1 cellular context compared by ENCODE assay signal in genomic region chr2:212998629-212999359, GRCh38.
TF ChIP-seq lines count a peak whose summit lies in the region.

No MANE protein-coding gene starts in this region.

TF ChIP-seq in GM12878, 131 proteins besides CTCF, POLR2A, EP300 and RAD21 (continued from another document):
- TF ChIP-seq BCL3 (IDR thresholded peaks at IDR 0.05; ENCODE audit: borderline replicate concordance, insufficient read depth, low read depth, low read length, poor library complexity, severe bottlenecking): peak; percentile 10
- TF ChIP-seq ZNF384 (IDR thresholded peaks at IDR 0.05; ENCODE audit: borderline replicate concordance, low read depth, low read length): no peak
- TF ChIP-seq PAX8 (IDR thresholded peaks at IDR 0.05): no peak
- peak; percentile 67 for TF ChIP-seq MTA3 (IDR thresholded peaks at IDR 0.05; ENCODE audit: borderline replicate concordance, low read length)
- TF ChIP-seq FOXM1 (IDR thresholded peaks at IDR 0.05; ENCODE audit: low read depth, low read length): 0 out of 2 replicates have a peak, but pooled peaks have one; percentile 18
- TF ChIP-seq ZNF274 (IDR thresholded peaks at IDR 0.05; ENCODE audit: insufficient read depth, insufficient read length): no peak
- TF ChIP-seq ZBED1 (IDR thresholded peaks at IDR 0.05; ENCODE audit: borderline replicate concordance): peak; percentile 78
- TF ChIP-seq RB1 (IDR thresholded peaks at IDR 0.05; ENCODE audit: borderline replicate concordance): no peak
